Comparison of ENCODE assay signal across 19 cellular contexts in the genomic region with DNA sequence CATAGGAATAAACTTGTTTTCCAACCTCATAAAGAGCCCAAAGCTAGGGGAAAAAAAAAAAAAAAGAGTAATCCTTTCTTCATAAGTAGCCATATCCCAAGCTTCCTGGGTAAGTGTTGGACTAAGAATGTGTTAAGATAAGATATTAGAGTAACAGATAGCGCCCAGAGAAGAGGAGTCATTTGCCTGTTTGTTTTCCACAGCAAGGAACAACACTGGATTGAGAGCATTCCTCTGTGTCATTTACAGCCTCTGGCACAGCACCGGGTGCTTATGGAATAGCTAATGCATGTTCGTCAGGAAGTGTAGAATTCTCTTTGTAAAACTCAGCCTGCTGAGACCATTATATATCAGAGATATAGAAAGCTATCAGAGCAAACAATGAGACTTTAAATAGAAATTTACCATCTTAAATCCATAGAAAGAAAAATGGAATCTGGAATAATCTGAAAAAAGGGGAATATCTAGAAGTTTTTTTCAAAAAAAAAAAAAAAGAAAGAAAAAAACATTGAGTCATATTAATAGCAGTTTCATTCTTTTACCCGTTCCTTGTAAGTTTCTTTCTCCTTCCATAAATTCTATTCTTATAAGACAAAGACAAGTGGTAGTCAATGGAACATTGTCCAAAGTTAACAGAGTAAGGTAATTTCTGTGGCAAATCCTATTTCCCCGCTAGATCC. TPM values are rescaled to one million over a fixed set of nuclear protein-coding genes. Genes with fewer than 3 reads are reported as not detected.
"Had no signal": no experiment of that assay in that cellular context is flagged by ENCODE, and none has a peak within 500 bp of the region (broad histone marks: within the 10 kb centered on the region; RNA-seq: fewer than 3 reads in every experiment).

No MANE protein-coding gene starts in this region.

- H3K4me3 Mint-ChIP-seq: activated T-helper 1 cell treated with anti-CD3 and anti-CD28 coated beads, Interleukin-12 subunit alpha, Interleukin-12 subunit beta, Interleukin-2, Interleukin-4 antibody, amounts not matched to agents 30 ng/mL and 10 ng/mL and 1 ng/mL, durations not matched to agents 14 hours and 24 hours and 36 hours; natural killer cell; stimulated activated naive CD8-positive, alpha-beta T cell treated with anti-CD3 and anti-CD28 coated beads, Interleukin-15, amount 100 ng/mL, for 72 hours had no signal

- H3K27ac Mint-ChIP-seq: activated T-helper 1 cell treated with anti-CD3 and anti-CD28 coated beads, Interleukin-12 subunit alpha, Interleukin-12 subunit beta, Interleukin-2, Interleukin-4 antibody, amounts not matched to agents 30 ng/mL and 10 ng/mL and 1 ng/mL, durations not matched to agents 14 hours and 24 hours and 36 hours; natural killer cell; stimulated activated naive CD8-positive, alpha-beta T cell treated with anti-CD3 and anti-CD28 coated beads, Interleukin-15, amount 100 ng/mL, for 72 hours had no signal

- H3K9me3 Mint-ChIP-seq: activated T-helper 1 cell treated with anti-CD3 and anti-CD28 coated beads, Interleukin-12 subunit alpha, Interleukin-12 subunit beta, Interleukin-2, Interleukin-4 antibody, amounts not matched to agents 30 ng/mL and 10 ng/mL and 1 ng/mL, durations not matched to agents 14 hours and 24 hours and 36 hours; natural killer cell; stimulated activated naive CD8-positive, alpha-beta T cell treated with anti-CD3 and anti-CD28 coated beads, Interleukin-15, amount 100 ng/mL, for 72 hours had no signal

- H3K4me3 ChIP-seq: ascending aorta, lower lobe of right lung, mucosa of descending colon, thoracic aorta, uterus had no signal

- H3K27ac ChIP-seq: ascending aorta, epithelial cell of prostate, lower lobe of right lung, thoracic aorta, uterus, WERI-Rb-1 had no signal

- H3K9me3 ChIP-seq: ascending aorta, lower lobe of right lung, mucosa of descending colon, thoracic aorta, uterus had no signal

- ATAC-seq: lower lobe of right lung; mucosa of descending colon; natural killer cell; stimulated activated naive CD8-positive, alpha-beta T cell treated with anti-CD3 and anti-CD28 coated beads, Interleukin-15, amount 100 ng/mL, for 72 hours had no signal

- H3K4me1 ChIP-seq: ascending aorta, lower lobe of right lung, uterus had no signal

- DNase-seq: activated CD4-positive, alpha-beta T cell treated with anti-CD3 and anti-CD28 coated beads for 4 hours; activated naive CD4-positive, alpha-beta T cell; effector CD8-positive, alpha-beta T cell; hippocampal formation; left cardiac atrium; lower lobe of right lung; mucosa of descending colon; natural killer cell; occipital lobe; stimulated activated CD4-positive, alpha-beta T cell treated with anti-CD3 and anti-CD28 coated beads, Interleukin-15, amount 100 ng/mL, for 24 hours; stimulated activated CD4-positive, alpha-beta T cell treated with anti-CD3 and anti-CD28 coated beads, Interleukin-4, amount 100 ng/mL, for 4 hours; stimulated activated naive CD8-positive, alpha-beta T cell treated with anti-CD3 and anti-CD28 coated beads, Interleukin-15, amount 100 ng/mL, for 72 hours; T-helper 1 cell; uterus; WERI-Rb-1 had no signal

- H3K36me3 ChIP-seq: ascending aorta, lower lobe of right lung, thoracic aorta, uterus, WERI-Rb-1 had no signal

- H3K27me3 ChIP-seq: ascending aorta, uterus had no signal

- H3K36me3 Mint-ChIP-seq: natural killer cell had no signal

- H3K4me1 Mint-ChIP-seq: natural killer cell; stimulated activated naive CD8-positive, alpha-beta T cell treated with anti-CD3 and anti-CD28 coated beads, Interleukin-15, amount 100 ng/mL, for 72 hours had no signal

RNA-seq across cellular contexts. Expression of a gene that starts 37.6 kb away (rescaled TPM):
- total RNA-seq: ascending aorta, natural killer cell had no signal
